Comparison of ENCODE assay signal across 19 cellular contexts in genomic region chr5:78419396-78419795, GRCh38. TPM values are rescaled to one million over a fixed set of nuclear protein-coding genes. Genes with fewer than 3 reads are reported as not detected.
DNase-seq lines count a peak whose midpoint lies in the region; ATAC-seq, FAIRE-seq and TF ChIP-seq lines count a peak whose summit lies in the region.
"Had no signal": no experiment of that assay in that cellular context is flagged by ENCODE, and none has a peak within 500 bp of the region (broad histone marks: within the 10 kb centered on the region; RNA-seq: fewer than 3 reads in every experiment).

No MANE protein-coding gene starts in this region.

- H2AFZ ChIP-seq in parathyroid adenoma: no peak overlapping the region

- no peak for DNase-seq in GM18507 (ENCODE audit: extremely low spot score, insufficient read length, low read depth)
- no peak for DNase-seq in central memory CD4-positive, alpha-beta T cell
- no peak for DNase-seq in heart right ventricle
- DNase-seq: AML-193, Caco-2, IMR-90, Karpas-422, MM.1S, NCI-H1092 treated with DMSO at 0.1 percent for 48 hours, NCI-H1694, NCI-H510A treated with DMSO at 0.1 percent for 48 hours, T-helper 2 cell had no signal

- peak overlapping the region; percentile 15 for H3K9ac ChIP-seq in parathyroid adenoma

- H3K27me3 ChIP-seq in parathyroid adenoma (ENCODE audit: control insufficient read depth, insufficient read depth, low read length) (no peaks in the 10 kb centered on the region), heart right ventricle (no peaks in the 10 kb centered on the region)
- H3K27me3 ChIP-seq: SJSA1 had no signal

- no peaks in the 10 kb centered on the region for H3K4me1 ChIP-seq in parathyroid adenoma
- H3K4me1 ChIP-seq in heart right ventricle: no peaks in the 10 kb centered on the region
- H3K4me1 ChIP-seq: SJSA1 had no signal

- peaks cover 4% of the 10 kb centered on the region for H3K79me2 ChIP-seq in parathyroid adenoma

- no peaks in the 10 kb centered on the region for H3K9me3 ChIP-seq in parathyroid adenoma (ENCODE audit: control insufficient read depth, low read length)
- no peaks in the 10 kb centered on the region for H3K9me3 ChIP-seq in heart right ventricle
- H3K9me3 ChIP-seq: Caco-2, SJSA1 had no signal

- no peaks in the 10 kb centered on the region for H3K36me3 ChIP-seq in parathyroid adenoma (ENCODE audit: control insufficient read depth, insufficient read depth, low read length)
- peaks cover 0 to 82% (median 19%) of the 10 kb centered on the region in 9 donors for H3K36me3 ChIP-seq in heart right ventricle
- H3K36me3 ChIP-seq: SJSA1 had no signal

- no peak overlapping the region for H3K4me2 ChIP-seq in parathyroid adenoma (ENCODE audit: low read length)

- FAIRE-seq in GM18507 (lab: Jason Lieb, UNC): peak; percentile 82
- FAIRE-seq: H54 had no signal

- H3K4me3 ChIP-seq in parathyroid adenoma (ENCODE audit: low read depth, low read length): no peak overlapping the region
- H3K4me3 ChIP-seq in heart right ventricle: no peak overlapping the region
- H3K4me3 ChIP-seq: SJSA1 had no signal

- ATAC-seq in GM19463 (IDR thresholded peaks at IDR 0.05; ENCODE audit: unreplicated experiment): peak; percentile 87
- peak; percentile 77 for ATAC-seq in HG03135 (IDR thresholded peaks at IDR 0.05; ENCODE audit: unreplicated experiment)
- no peak for ATAC-seq in HG03175 (IDR thresholded peaks at IDR 0.05; ENCODE audit: unreplicated experiment)
- no peak for ATAC-seq in HG03469 (IDR thresholded peaks at IDR 0.05; ENCODE audit: unreplicated experiment)
- ATAC-seq in heart right ventricle: no peak

- TF ChIP-seq CTCF in parathyroid adenoma (IDR thresholded peaks at IDR 0.05) (no peak), heart right ventricle (IDR thresholded peaks at IDR 0.05) (no peak)

- H3K27ac ChIP-seq in parathyroid adenoma (no peak overlapping the region), heart right ventricle (no peak overlapping the region)
- H3K27ac ChIP-seq: SJSA1 had no signal

- 80 to 88% methylated on average over 3 of the region's 3 CpGs for WGBS in heart right ventricle, 2 donors

- intact Hi-C loops in heart right ventricle (cut with DNase I): loop anchor here in 1 of 10 donors (5.0 kb wide), 1 partner anchor 1253 kb away; no protein-coding TSS in a partner anchor

RNA-seq across cellular contexts. Expression of gene SCAMP1, which starts 59.0 kb away (rescaled TPM):
- total RNA-seq in heart right ventricle: 10 to 100 TPM; 26.2 to 40.4 (median 33.8) TPM
- polyA plus RNA-seq in heart right ventricle: 1 to 10 TPM; 7.9 to 9.8 TPM

Comparison
In these comparisons a context has a peak if more than half of its experiments do, and no peak if none do; other contexts are left out.
1. ATAC-seq: peak in GM19463 (single experiment) and HG03135 (single experiment); none in HG03175 (single experiment), HG03469 (single experiment) and heart right ventricle (0 of 8).